24 cellular contexts compared by ENCODE assay signal in genomic region chr9:83477571-83477970, GRCh38.
DNase-seq lines count a peak whose midpoint lies in the region; ATAC-seq and TF ChIP-seq lines count a peak whose summit lies in the region.
"Had no signal": no experiment of that assay in that cellular context is flagged by ENCODE, and none has a peak within 500 bp of the region (broad histone marks: within the 10 kb centered on the region; RNA-seq: fewer than 3 reads in every experiment).

No MANE protein-coding gene starts in this region.

- TF ChIP-seq EP300 in esophagus muscularis mucosa (IDR thresholded peaks at IDR 0.05) = no peak

- no peaks in the 10 kb centered on the region for H3K27me3 Mint-ChIP-seq in activated T-cell treated with anti-CD3 and anti-CD28 coated beads, Interleukin-2, amount 50 U/mL, for 24 hours
- no peaks in the 10 kb centered on the region for H3K27me3 Mint-ChIP-seq in activated T-cell treated with anti-CD3 and anti-CD28 coated beads, Interleukin-2, amount 50 U/mL, for 72 hours (ENCODE audit: low read depth)
- H3K27me3 Mint-ChIP-seq: activated naive CD8-positive, alpha-beta T cell treated with anti-CD3 and anti-CD28 coated beads, Interleukin-2, amount 10 ng/mL, durations not matched to agents 7 days and 5 days; stimulated activated naive CD8-positive, alpha-beta T cell treated with anti-CD3 and anti-CD28 coated beads, Interleukin-15, amount 100 ng/mL, for 72 hours had no signal

- DNase-seq in A673 (ENCODE audit: low spot score) (peak; percentile 38), EL (peak; percentile 8), SJCRH30 (peak; percentile 16 to 50), foreskin melanocyte (peak; percentile 10), KG1 (lab: John Stamatoyannopoulos, UW) (no peak), esophagus muscularis mucosa (ENCODE audit: extremely low spot score) (no peak)
- no peak for DNase-seq in activated T-cell treated with anti-CD3 and anti-CD28 coated beads, Interleukin-2, amount 50 U/mL, for 24 hours
- no peak for DNase-seq in activated T-cell treated with anti-CD3 and anti-CD28 coated beads, Interleukin-2, amount 50 U/mL, for 72 hours
- DNase-seq: activated CD4-positive, alpha-beta T cell treated with anti-CD3 and anti-CD28 coated beads, Interleukin-2, amount 50 U/mL, for 48 hours; activated CD8-positive, alpha-beta memory T cell treated with anti-CD3 and anti-CD28 coated beads, Interleukin-2, amount 50 U/mL, for 48 hours; activated effector memory CD4-positive, alpha-beta T cell treated with anti-CD3 and anti-CD28 coated beads, Interleukin-2, amount 50 U/mL, for 16 hours; activated naive CD8-positive, alpha-beta T cell treated with anti-CD3 and anti-CD28 coated beads, Interleukin-2, amount 10 ng/mL, durations not matched to agents 7 days and 5 days; CD4-positive, CD25-positive, alpha-beta regulatory T cell; effector CD8-positive, alpha-beta T cell; GDM1; NCI-H146; sigmoid colon; stimulated activated CD4-positive, alpha-beta T cell treated with anti-CD3 and anti-CD28 coated beads, Interleukin-15, amount 100 ng/mL, for 24 hours; stimulated activated naive CD8-positive, alpha-beta T cell treated with anti-CD3 and anti-CD28 coated beads, Interleukin-15, amount 100 ng/mL, for 72 hours; thyroid gland had no signal

- H3K9me3 ChIP-seq in A673 (ENCODE audit: low read depth, low read length, poor library complexity, severe bottlenecking) (no peaks in the 10 kb centered on the region), SJCRH30 (replicated peaks) (peaks cover 2% of the 10 kb centered on the region; the same call in 1 of the 2 replicates), esophagus muscularis mucosa (peaks cover 0 to 6% (median 0%) of the 10 kb centered on the region in 4 donors)
- H3K9me3 ChIP-seq: thyroid gland had no signal

- H3K4me1 ChIP-seq in A673 (ENCODE audit: insufficient read depth, low read length, poor library complexity, severe bottlenecking) = no peaks in the 10 kb centered on the region
- H3K4me1 ChIP-seq in SJCRH30 = peaks cover 17% of the 10 kb centered on the region
- peaks cover 0 to 15% (median 7%) of the 10 kb centered on the region in 4 donors for H3K4me1 ChIP-seq in esophagus muscularis mucosa
- H3K4me1 ChIP-seq: thyroid gland had no signal

- no peak overlapping the region for H3K4me3 ChIP-seq in A673 (ENCODE audit: low read depth, low read length, poor library complexity, severe bottlenecking)
- no peak overlapping the region for H3K4me3 ChIP-seq in SJCRH30
- no peak overlapping the region for H3K4me3 ChIP-seq in esophagus muscularis mucosa
- H3K4me3 ChIP-seq: gastroesophageal sphincter, sigmoid colon, thyroid gland had no signal

- H3K36me3 Mint-ChIP-seq in activated T-cell treated with anti-CD3 and anti-CD28 coated beads, Interleukin-2, amount 50 U/mL, for 24 hours (ENCODE audit: low read depth) = peaks cover 2% of the 10 kb centered on the region
- H3K36me3 Mint-ChIP-seq in activated T-cell treated with anti-CD3 and anti-CD28 coated beads, Interleukin-2, amount 50 U/mL, for 72 hours (ENCODE audit: insufficient read depth in 2 of 2) = peaks cover 5 to 13% of the 10 kb centered on the region in 2 donors

- no peak for TF ChIP-seq POLR2A in esophagus muscularis mucosa (IDR thresholded peaks at IDR 0.05; ENCODE audit: low read depth)

- H3K36me3 ChIP-seq in A673 (ENCODE audit: insufficient read depth, low read length, poor library complexity, severe bottlenecking) = no peaks in the 10 kb centered on the region
- no peaks in the 10 kb centered on the region for H3K36me3 ChIP-seq in SJCRH30
- no peaks in the 10 kb centered on the region for H3K36me3 ChIP-seq in esophagus muscularis mucosa
- H3K36me3 ChIP-seq: gastroesophageal sphincter, sigmoid colon, thyroid gland had no signal

- intact Hi-C loops in A673 (cut with micrococcal nuclease; ENCODE audit: unreplicated experiment) (no loop called here), esophagus muscularis mucosa (cut with DNase I) (no loop called here)

- TF ChIP-seq CTCF in A673 (conservative IDR thresholded peaks at IDR 0.05; ENCODE audit: low read depth, low read length) = no peak
- TF ChIP-seq CTCF in esophagus muscularis mucosa (IDR thresholded peaks at IDR 0.05) = no peak

- no peak overlapping the region for H3K27ac Mint-ChIP-seq in activated T-cell treated with anti-CD3 and anti-CD28 coated beads, Interleukin-2, amount 50 U/mL, for 24 hours
- no peak overlapping the region for H3K27ac Mint-ChIP-seq in activated T-cell treated with anti-CD3 and anti-CD28 coated beads, Interleukin-2, amount 50 U/mL, for 72 hours
- H3K27ac Mint-ChIP-seq: activated naive CD8-positive, alpha-beta T cell treated with anti-CD3 and anti-CD28 coated beads, Interleukin-2, amount 10 ng/mL, durations not matched to agents 7 days and 5 days; brain; CD4-positive, CD25-positive, alpha-beta regulatory T cell; stimulated activated naive CD8-positive, alpha-beta T cell treated with anti-CD3 and anti-CD28 coated beads, Interleukin-15, amount 100 ng/mL, for 72 hours had no signal

- POLR2A ChIA-PET in A673 (lab: Charles Lee; ENCODE audit: low non-redundant PET) = no interaction called here

- CTCF ChIA-PET in A673 (lab: Charles Lee) = no interaction called here

- ATAC-seq in activated T-cell treated with anti-CD3 and anti-CD28 coated beads, Interleukin-2, amount 50 U/mL, for 72 hours (replicated peaks in 1 of 2) = no peak
- ATAC-seq: gastroesophageal sphincter; Right ventricle myocardium inferior; stimulated activated naive CD8-positive, alpha-beta T cell treated with anti-CD3 and anti-CD28 coated beads, Interleukin-15, amount 100 ng/mL, for 72 hours had no signal

- H3K27ac ChIP-seq in A673 (ENCODE audit: low read depth, low read length, poor library complexity, severe bottlenecking) (no peak overlapping the region), SJCRH30 (peak overlapping the region; percentile 50), esophagus muscularis mucosa (replicated peaks in 1 of 4) (no peak overlapping the region)
- H3K27ac ChIP-seq: gastroesophageal sphincter, KMS-11, sigmoid colon, thyroid gland had no signal

- no TSS peak for BruUV-seq in A673 (replicated peaks; lab: Mats Ljungman, UMichigan)

- WGBS in esophagus muscularis mucosa = 81% methylated on average over 3 of the region's 3 CpGs

- H3K4me3 Mint-ChIP-seq in activated T-cell treated with anti-CD3 and anti-CD28 coated beads, Interleukin-2, amount 50 U/mL, for 24 hours = no peak overlapping the region
- H3K4me3 Mint-ChIP-seq in activated T-cell treated with anti-CD3 and anti-CD28 coated beads, Interleukin-2, amount 50 U/mL, for 72 hours = no peak overlapping the region
- H3K4me3 Mint-ChIP-seq: activated naive CD8-positive, alpha-beta T cell treated with anti-CD3 and anti-CD28 coated beads, Interleukin-2, amount 10 ng/mL, durations not matched to agents 7 days and 5 days; brain; CD4-positive, CD25-positive, alpha-beta regulatory T cell; stimulated activated naive CD8-positive, alpha-beta T cell treated with anti-CD3 and anti-CD28 coated beads, Interleukin-15, amount 100 ng/mL, for 72 hours had no signal

- H3K9me3 Mint-ChIP-seq in activated T-cell treated with anti-CD3 and anti-CD28 coated beads, Interleukin-2, amount 50 U/mL, for 24 hours = peaks cover 2% of the 10 kb centered on the region
- H3K9me3 Mint-ChIP-seq in activated T-cell treated with anti-CD3 and anti-CD28 coated beads, Interleukin-2, amount 50 U/mL, for 72 hours = peaks cover 3 to 4% of the 10 kb centered on the region in 2 donors

- peaks cover 6% of the 10 kb centered on the region for H3K27me3 ChIP-seq in A673 (replicated peaks; ENCODE audit: insufficient read depth, low read depth, low read length, poor library complexity)
- H3K27me3 ChIP-seq in SJCRH30 = no peaks in the 10 kb centered on the region
- no peaks in the 10 kb centered on the region for H3K27me3 ChIP-seq in esophagus muscularis mucosa
- H3K27me3 ChIP-seq: gastroesophageal sphincter, sigmoid colon, thyroid gland had no signal

- H3K4me1 Mint-ChIP-seq in activated T-cell treated with anti-CD3 and anti-CD28 coated beads, Interleukin-2, amount 50 U/mL, for 24 hours (ENCODE audit: low read depth) = peaks cover 18% of the 10 kb centered on the region
- H3K4me1 Mint-ChIP-seq in activated T-cell treated with anti-CD3 and anti-CD28 coated beads, Interleukin-2, amount 50 U/mL, for 72 hours (ENCODE audit: low read depth) = peaks cover 22% of the 10 kb centered on the region

Comparison
In these comparisons a context has a peak if more than half of its experiments do, and no peak if none do; other contexts are left out.
1. DNase-seq: peak in A673 (single experiment), EL (single experiment), SJCRH30 (2 of 2) and foreskin melanocyte (single experiment); none in KG1 (single experiment), esophagus muscularis mucosa (single experiment), activated T-cell treated with anti-CD3 and anti-CD28 coated beads, Interleukin-2, amount 50 U/mL, for 24 hours (single experiment) and activated T-cell treated with anti-CD3 and anti-CD28 coated beads, Interleukin-2, amount 50 U/mL, for 72 hours (0 of 2).